In genomic region chr7:130143986-130144618, GRCh38 we compare ENCODE assay signal across 1 cellular context.
TF ChIP-seq lines count a peak whose summit lies in the region.

No MANE protein-coding gene starts in this region.

TF ChIP-seq in HepG2, 621 proteins besides CTCF, POLR2A, EP300 and RAD21 (continued from another document and continues in another):
- TF ChIP-seq ARID5B (CRISPR knock-in tag; IDR thresholded peaks at IDR 0.05): peak; percentile 50
- TF ChIP-seq ZBTB25 (CRISPR knock-in tag; IDR thresholded peaks at IDR 0.05): no peak
- TF ChIP-seq FOXA3 (CRISPR knock-in tag; IDR thresholded peaks at IDR 0.05): 0 out of 2 replicates have a peak, but pooled peaks have one; percentile 22
- TF ChIP-seq ZSCAN29 (CRISPR knock-in tag; conservative IDR thresholded peaks at IDR 0.05): no peak
- TF ChIP-seq RFXANK (CRISPR knock-in tag; IDR thresholded peaks at IDR 0.05): no peak
- TF ChIP-seq RELA (CRISPR knock-in tag; IDR thresholded peaks at IDR 0.05): no peak
- TF ChIP-seq SIX4 (CRISPR knock-in tag; IDR thresholded peaks at IDR 0.05): no peak
- TF ChIP-seq POLR2AphosphoS2 (IDR thresholded peaks at IDR 0.05; ENCODE audit: low read depth, low read length): no peak
- no peak for TF ChIP-seq SIN3A (IDR thresholded peaks at IDR 0.05; ENCODE audit: borderline replicate concordance, low read depth, low read length)
- TF ChIP-seq ZNF564 (CRISPR knock-in tag; IDR thresholded peaks at IDR 0.05): no peak
- TF ChIP-seq ZNF687 (CRISPR knock-in tag; IDR thresholded peaks at IDR 0.05): peak; percentile 71
- no peak for TF ChIP-seq MAFF (IDR thresholded peaks at IDR 0.05; ENCODE audit: low read depth, low read length)
- TF ChIP-seq ONECUT2 (CRISPR knock-in tag; IDR thresholded peaks at IDR 0.05): no peak
- TF ChIP-seq ZNF567 (CRISPR knock-in tag; IDR thresholded peaks at IDR 0.05; ENCODE audit: borderline replicate concordance): no peak
- 0 out of 2 replicates have a peak, but pooled peaks have one; percentile 29 for TF ChIP-seq PHF20 (CRISPR knock-in tag; IDR thresholded peaks at IDR 0.05)
- no peak for TF ChIP-seq MED8 (CRISPR knock-in tag; IDR thresholded peaks at IDR 0.05; ENCODE audit: insufficient replicate concordance)
- TF ChIP-seq TARDBP (CRISPR knock-in tag; IDR thresholded peaks at IDR 0.05): peak; percentile 65; the same call in 1 of the 2 replicates
- TF ChIP-seq POGZ (CRISPR knock-in tag; IDR thresholded peaks at IDR 0.05): no peak
- no peak for TF ChIP-seq MED1 (CRISPR knock-in tag; IDR thresholded peaks at IDR 0.05)
- TF ChIP-seq HOMEZ (CRISPR knock-in tag; IDR thresholded peaks at IDR 0.05; ENCODE audit: low read depth): no peak
- TF ChIP-seq NBN (conservative IDR thresholded peaks at IDR 0.05): no peak
- 0 out of 2 replicates have a peak, but pooled peaks have one; percentile 16 for TF ChIP-seq ZNF646 (CRISPR knock-in tag; IDR thresholded peaks at IDR 0.05)
- no peak for TF ChIP-seq ELK4 (CRISPR knock-in tag; IDR thresholded peaks at IDR 0.05; ENCODE audit: borderline replicate concordance)
- no peak for TF ChIP-seq LBX2 (CRISPR knock-in tag; IDR thresholded peaks at IDR 0.05; ENCODE audit: borderline replicate concordance)
- no peak for TF ChIP-seq ZFP36L2 (CRISPR knock-in tag; IDR thresholded peaks at IDR 0.05)
- no peak for TF ChIP-seq ZNF431 (CRISPR knock-in tag; IDR thresholded peaks at IDR 0.05; ENCODE audit: borderline replicate concordance, low read depth)
- no peak for TF ChIP-seq MIER3 (CRISPR knock-in tag; IDR thresholded peaks at IDR 0.05; ENCODE audit: borderline replicate concordance)
- no peak for TF ChIP-seq ZNF142 (CRISPR knock-in tag; IDR thresholded peaks at IDR 0.05)
- no peak for TF ChIP-seq FOSL1 (CRISPR knock-in tag; IDR thresholded peaks at IDR 0.05; ENCODE audit: borderline replicate concordance)
- no peak for TF ChIP-seq GTF3A (CRISPR knock-in tag; conservative IDR thresholded peaks at IDR 0.05)
- no peak for TF ChIP-seq GABPA (IDR thresholded peaks at IDR 0.05; ENCODE audit: low read depth, low read length)
- TF ChIP-seq GABPA (CRISPR knock-in tag; IDR thresholded peaks at IDR 0.05; ENCODE audit: low read depth): peak; percentile 59
